Comparison of ENCODE assay signal across 24 cellular contexts in genomic region chr14:49460647-49461046, GRCh38.
DNase-seq lines count a peak whose midpoint lies in the region; ATAC-seq, FAIRE-seq and TF ChIP-seq lines count a peak whose summit lies in the region.
"Had no signal": no experiment of that assay in that cellular context is flagged by ENCODE, and none has a peak within 500 bp of the region (broad histone marks: within the 10 kb centered on the region; RNA-seq: fewer than 3 reads in every experiment).

No MANE protein-coding gene starts in this region.

- H3K9me3 Mint-ChIP-seq in activated T-helper 2 cell treated with anti-CD3 and anti-CD28 coated beads, Interferon-gamma antibody, Interleukin-2, Interleukin-4, amounts not matched to agents 10 μg/mL and 5 μg/mL and 100 μg/mL, durations not matched to agents 14 hours and 24 hours and 36 hours = no peaks in the 10 kb centered on the region
- H3K9me3 Mint-ChIP-seq: CD4-positive, alpha-beta T cell; CD8-positive, alpha-beta T cell had no signal

- H3F3A ChIP-seq in PC-3 (ENCODE audit: low read length, unreplicated experiment) = no peaks in the 10 kb centered on the region

- H3K4me3 ChIP-seq in LNCaP clone FGC (ENCODE audit: low read depth, low read length) (no peak overlapping the region), PC-3 (ENCODE audit: low read length) (no peak overlapping the region), pancreas (no peak overlapping the region)
- H3K4me3 ChIP-seq: BLaER1 had no signal

- TF ChIP-seq CTCF in LNCaP clone FGC (IDR thresholded peaks at IDR 0.05; ENCODE audit: control insufficient read depth, extremely low read depth, insufficient read depth) = no peak
- TF ChIP-seq CTCF in PC-3 (conservative IDR thresholded peaks at IDR 0.05; ENCODE audit: low read depth, low read length) = no peak
- no peak for TF ChIP-seq CTCF in pancreas (IDR thresholded peaks at IDR 0.05)

- POLR2A ChIA-PET in PC-3 (lab: Charles Lee; ENCODE audit: unreplicated experiment) = no interaction called here

- no peak overlapping the region for H3K9ac ChIP-seq in PC-3 (ENCODE audit: low read length)
- H3K9ac ChIP-seq: BLaER1 had no signal

- H3K36me3 ChIP-seq in PC-3 (ENCODE audit: low read depth, low read length) (no peaks in the 10 kb centered on the region), pancreas (no peaks in the 10 kb centered on the region)
- H3K36me3 ChIP-seq: BE2C, BLaER1 had no signal

- H3K79me2 ChIP-seq in PC-3 (ENCODE audit: low read length) = no peaks in the 10 kb centered on the region

- H3K27ac ChIP-seq in PC-3 (ENCODE audit: low read length) (no peak overlapping the region), pancreas (no peak overlapping the region)
- H3K27ac ChIP-seq: BLaER1 had no signal

- WGBS in pancreas, 2 donors = 65 to 74% methylated on average over 2 of the region's 2 CpGs

- no peaks in the 10 kb centered on the region for H3K4me1 Mint-ChIP-seq in activated T-helper 2 cell treated with anti-CD3 and anti-CD28 coated beads, Interferon-gamma antibody, Interleukin-2, Interleukin-4, amounts not matched to agents 10 μg/mL and 5 μg/mL and 100 μg/mL, durations not matched to agents 14 hours and 24 hours and 36 hours (ENCODE audit: low read depth)

- BruUV-seq in PC-3 (replicated peaks; lab: Mats Ljungman, UMichigan) = no TSS peak

- H3K9me2 ChIP-seq in PC-3 (replicated peaks; ENCODE audit: low read length) = no peaks in the 10 kb centered on the region

- no peaks in the 10 kb centered on the region for H3K4me1 ChIP-seq in PC-3 (ENCODE audit: insufficient read depth, low read length)
- H3K4me1 ChIP-seq in pancreas = no peaks in the 10 kb centered on the region
- H3K4me1 ChIP-seq: BE2C, BLaER1 had no signal

- ATAC-seq in PC-3 (peak; percentile 47), left colon (peak; percentile 81), pancreas (no peak), left ventricle myocardium superior (no peak), HG03135 (IDR thresholded peaks at IDR 0.05; ENCODE audit: unreplicated experiment) (no peak)
- ATAC-seq: CD8-positive, alpha-beta T cell had no signal

- H3K4me3 Mint-ChIP-seq in activated T-helper 2 cell treated with anti-CD3 and anti-CD28 coated beads, Interferon-gamma antibody, Interleukin-2, Interleukin-4, amounts not matched to agents 10 μg/mL and 5 μg/mL and 100 μg/mL, durations not matched to agents 14 hours and 24 hours and 36 hours (ENCODE audit: low read depth) = no peak overlapping the region
- H3K4me3 Mint-ChIP-seq: CD4-positive, alpha-beta T cell; CD8-positive, alpha-beta T cell had no signal

- H4K20me1 ChIP-seq in PC-3 (ENCODE audit: low read length) = no peaks in the 10 kb centered on the region
- H4K20me1 ChIP-seq: BLaER1 had no signal

- peaks cover 12% of the 10 kb centered on the region for H3K27me3 Mint-ChIP-seq in activated T-helper 2 cell treated with anti-CD3 and anti-CD28 coated beads, Interferon-gamma antibody, Interleukin-2, Interleukin-4, amounts not matched to agents 10 μg/mL and 5 μg/mL and 100 μg/mL, durations not matched to agents 14 hours and 24 hours and 36 hours (ENCODE audit: low read depth)
- H3K27me3 Mint-ChIP-seq: CD4-positive, alpha-beta T cell had no signal

- H3K27me3 ChIP-seq in PC-3 (ENCODE audit: low read length) (peaks cover 44% of the 10 kb centered on the region), pancreas (no peaks in the 10 kb centered on the region)
- H3K27me3 ChIP-seq: BLaER1 had no signal

- H2AFZ ChIP-seq in PC-3 (ENCODE audit: low read length) = no peak overlapping the region

- peak; percentile 84 for DNase-seq in LNCaP clone FGC (ENCODE audit: low read depth)
- peak; percentile 19 for DNase-seq in PC-3
- no peak for DNase-seq in left colon
- no peak for DNase-seq in pancreas
- no peak for DNase-seq in activated T-helper 2 cell treated with anti-CD3 and anti-CD28 coated beads, Interferon-gamma antibody, Interleukin-2, Interleukin-4, amounts not matched to agents 10 μg/mL and 5 μg/mL and 100 μg/mL, durations not matched to agents 14 hours and 24 hours and 36 hours (ENCODE audit: low spot score)
- DNase-seq in left ventricle myocardium superior = no peak
- no peak for DNase-seq in NCI-H2227 (lab: John Stamatoyannopoulos, UW; ENCODE audit: unreplicated experiment)
- DNase-seq: 8988T; ACHN; BE2C; C1 segment of cervical spinal cord; Caco-2; Calu3; CD4-positive, alpha-beta T cell; CD8-positive, alpha-beta T cell; DMS79 treated with DMSO at 0.1 percent for 48 hours; GF-D8 had no signal

- FAIRE-seq in pancreas (lab: Jason Lieb, UNC) = peak; percentile 43
- FAIRE-seq: A204.1, D721Med, G401.6, GM12891, GM19239 had no signal

- CTCF ChIA-PET in PC-3 (lab: Charles Lee) = interaction anchor here (0.6 to 4.6 kb wide), 4 partner anchors 8 to 287 kb away, joined by 4 to 72 read pairs (median 5); no protein-coding TSS in a partner anchor

- H3K27ac Mint-ChIP-seq in activated T-helper 2 cell treated with anti-CD3 and anti-CD28 coated beads, Interferon-gamma antibody, Interleukin-2, Interleukin-4, amounts not matched to agents 10 μg/mL and 5 μg/mL and 100 μg/mL, durations not matched to agents 14 hours and 24 hours and 36 hours = no peak overlapping the region
- H3K27ac Mint-ChIP-seq: CD4-positive, alpha-beta T cell; CD8-positive, alpha-beta T cell had no signal

- H3K9me3 ChIP-seq in PC-3 (ENCODE audit: low read length) (no peaks in the 10 kb centered on the region), pancreas (no peaks in the 10 kb centered on the region)
- H3K9me3 ChIP-seq: BE2C, BLaER1, Caco-2 had no signal

- H3K36me3 Mint-ChIP-seq in activated T-helper 2 cell treated with anti-CD3 and anti-CD28 coated beads, Interferon-gamma antibody, Interleukin-2, Interleukin-4, amounts not matched to agents 10 μg/mL and 5 μg/mL and 100 μg/mL, durations not matched to agents 14 hours and 24 hours and 36 hours (ENCODE audit: low read depth) = no peaks in the 10 kb centered on the region
- H3K36me3 Mint-ChIP-seq: CD8-positive, alpha-beta T cell had no signal

- intact Hi-C loops in PC-3 (cut with micrococcal nuclease) = loop anchor here (2.0 kb wide), 2 partner anchors 18 to 90 kb away; no protein-coding TSS in a partner anchor
- intact Hi-C loops in left colon (cut with DNase I, micrococcal nuclease) = no loop called here
- intact Hi-C loops in pancreas (cut with DNase I) = no loop called here
- intact Hi-C loops in activated T-helper 2 cell treated with anti-CD3 and anti-CD28 coated beads, Interferon-gamma antibody, Interleukin-2, Interleukin-4, amounts not matched to agents 10 μg/mL and 5 μg/mL and 100 μg/mL, durations not matched to agents 14 hours and 24 hours and 36 hours (cut with micrococcal nuclease) = loop anchor here (5.0 kb wide), 1 partner anchor 127 kb away; the partner anchor contains the start of gene RPS29
- intact Hi-C loops in left ventricle myocardium superior (cut with micrococcal nuclease) = no loop called here

- H3K4me2 ChIP-seq in PC-3 (ENCODE audit: low read length) = no peak overlapping the region
- H3K4me2 ChIP-seq: BLaER1 had no signal

Comparison
In these comparisons a context has a peak if more than half of its experiments do, and no peak if none do; other contexts are left out.
1. DNase-seq: peak in LNCaP clone FGC (single experiment) and PC-3 (single experiment); none in left colon (0 of 2), pancreas (0 of 6), activated T-helper 2 cell treated with anti-CD3 and anti-CD28 coated beads, Interferon-gamma antibody, Interleukin-2, Interleukin-4, amounts not matched to agents 10 μg/mL and 5 μg/mL and 100 μg/mL, durations not matched to agents 14 hours and 24 hours and 36 hours (single experiment), left ventricle myocardium superior (single experiment) and NCI-H2227 (single experiment).
2. ATAC-seq: peak in PC-3 (single experiment) and left colon (single experiment); none in pancreas (0 of 4), left ventricle myocardium superior (single experiment) and HG03135 (single experiment).
3. intact Hi-C loops: an anchor here in PC-3 (2.0 kb wide) and activated T-helper 2 cell treated with anti-CD3 and anti-CD28 coated beads, Interferon-gamma antibody, Interleukin-2, Interleukin-4, amounts not matched to agents 10 μg/mL and 5 μg/mL and 100 μg/mL, durations not matched to agents 14 hours and 24 hours and 36 hours (5.0 kb wide); none called in left colon, pancreas and left ventricle myocardium superior.